Comparison of ENCODE assay signal across 9 cellular contexts in the genomic region with DNA sequence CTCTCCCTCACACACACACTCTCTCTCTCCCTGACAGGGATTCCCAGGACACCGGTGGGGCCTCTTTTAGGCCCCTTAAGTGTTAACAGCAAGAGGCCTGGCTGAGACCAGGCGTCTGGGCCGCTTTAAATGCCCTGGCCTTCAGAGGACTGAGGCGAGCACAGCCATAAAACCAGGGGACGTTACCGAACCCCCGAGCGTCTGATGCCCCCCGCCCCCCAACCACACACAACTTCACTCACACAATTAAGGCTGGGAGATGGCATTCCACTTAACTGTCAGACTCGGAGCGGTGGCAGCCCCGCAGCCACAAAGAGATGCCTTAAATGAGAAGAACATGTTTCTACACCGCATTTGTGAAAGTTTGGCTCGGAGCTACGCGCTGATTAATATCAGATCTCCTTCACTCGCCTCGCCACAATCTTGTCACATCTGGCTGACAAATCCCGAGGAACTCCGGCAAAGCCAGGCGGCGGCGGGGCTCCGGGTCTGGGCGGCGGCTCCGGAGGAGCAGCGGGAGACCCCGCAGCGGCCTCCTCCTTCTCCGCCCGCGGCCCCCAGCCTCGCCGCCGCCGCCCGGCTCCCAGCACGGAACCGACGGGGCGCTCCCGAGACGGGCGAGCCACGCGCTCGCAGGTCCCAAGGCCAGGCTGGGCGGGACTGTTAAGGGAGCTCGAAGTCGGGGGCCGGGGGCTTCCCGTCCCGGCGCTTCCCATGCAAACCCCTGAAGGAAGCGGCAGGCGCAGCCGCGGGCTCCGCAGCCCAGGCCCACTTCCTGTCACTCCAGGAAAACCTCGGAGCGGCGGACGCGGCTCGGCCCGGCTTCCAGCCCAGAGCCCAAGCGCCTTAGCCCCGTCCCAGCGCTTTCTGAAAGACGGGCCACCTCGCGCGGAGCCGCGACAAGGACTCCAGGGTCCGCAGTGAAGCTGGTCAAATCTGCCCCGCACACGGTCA. TPM values are rescaled to one million over a fixed set of nuclear protein-coding genes. Genes with fewer than 3 reads are reported as not detected.
DNase-seq lines count a peak whose midpoint lies in the region; ATAC-seq and TF ChIP-seq lines count a peak whose summit lies in the region.
"Had no signal": no experiment of that assay in that cellular context is flagged by ENCODE, and none has a peak within 500 bp of the region (broad histone marks: within the 10 kb centered on the region; RNA-seq: fewer than 3 reads in every experiment).

No MANE protein-coding gene starts in this region.

- ATAC-seq in CD8-positive, alpha-beta T cell = no peak
- no peak for ATAC-seq in GM18519 (IDR thresholded peaks at IDR 0.05; ENCODE audit: low FRiP score, unreplicated experiment)
- ATAC-seq in activated CD4-positive, CD25-positive, alpha-beta regulatory T cell treated with anti-CD3 and anti-CD28 coated beads, Interleukin-2, amount 50 U/mL, for 24 hours = no peak

- H3K4me3 ChIP-seq in CD8-positive, alpha-beta T cell (ENCODE audit: low read depth, low read length) = no peak overlapping the region
- H3K4me3 ChIP-seq in fibroblast of lung (replicated peaks in 1 of 4; ENCODE audit: control extremely low read depth in 1 of 4, insufficient read depth in 1 of 4, low read depth in 3 of 4, low read length in 4 of 4) (peak overlapping the region; percentile 60 to 69 (median 66)), neuron (ENCODE audit: low read length) (peak overlapping the region; percentile 4)

- peak overlapping the region; percentile 50 for H3K4me3 Mint-ChIP-seq in CD8-positive, alpha-beta T cell

- peak overlapping the region; percentile 79 for H3K4me2 ChIP-seq in fibroblast of lung (ENCODE audit: extremely low read depth, insufficient read depth, low read length)

- peaks cover 15% of the 10 kb centered on the region for H3K27me3 ChIP-seq in CD8-positive, alpha-beta T cell (ENCODE audit: insufficient read depth, low read length)
- H3K27me3 ChIP-seq in fibroblast of lung (ENCODE audit: control insufficient read depth, insufficient read depth, low read length) (no peaks in the 10 kb centered on the region), neuron (ENCODE audit: insufficient read depth, low read length) (peaks cover 83% of the 10 kb centered on the region)

- peaks cover 4% of the 10 kb centered on the region for H3K79me2 ChIP-seq in fibroblast of lung (ENCODE audit: control insufficient read depth, insufficient read depth, low read length)

- no peak overlapping the region for H3K27ac Mint-ChIP-seq in CD8-positive, alpha-beta T cell

- H2AFZ ChIP-seq in fibroblast of lung (ENCODE audit: low read length) = peak overlapping the region; percentile 48
- H2AFZ ChIP-seq in neuron (ENCODE audit: low read depth, low read length) = peak overlapping the region; percentile 87

- no peaks in the 10 kb centered on the region for H3K9me3 ChIP-seq in CD8-positive, alpha-beta T cell (ENCODE audit: low read length)
- H3K9me3 ChIP-seq in fibroblast of lung (ENCODE audit: control insufficient read depth, insufficient read depth, low read depth, low read length) (no peaks in the 10 kb centered on the region), neuron (ENCODE audit: low read length) (peaks cover 6% of the 10 kb centered on the region)

- CTCF ChIA-PET in CD8-positive, alpha-beta T cell (lab: Charles Lee) = no interaction called here
- CTCF ChIA-PET in RWPE1 (lab: Yijun Ruan, JAX) = interaction anchor here (0.8 to 2.6 kb wide), 2 partner anchors 35 to 97 kb away, joined by 3 to 11 read pairs; no protein-coding TSS in a partner anchor

- peaks cover 2% of the 10 kb centered on the region for H4K20me1 ChIP-seq in fibroblast of lung (ENCODE audit: control insufficient read depth, extremely low read depth, insufficient read depth, low read length)

- H3K9me3 Mint-ChIP-seq in CD8-positive, alpha-beta T cell = no peaks in the 10 kb centered on the region

- no peak for DNase-seq in CD8-positive, alpha-beta T cell
- DNase-seq in RWPE1 (ENCODE audit: low spot score) (peak; percentile 36), fibroblast of lung (ENCODE audit: low read depth in 2 of 2) (peak; percentile 55 to 64), HPDE6-E6E7 (ENCODE audit: extremely low spot score) (no peak), GM19238 (ENCODE audit: insufficient read length, low spot score) (no peak)

- H3K36me3 ChIP-seq in CD8-positive, alpha-beta T cell (ENCODE audit: insufficient read depth, low read length) = no peaks in the 10 kb centered on the region
- no peaks in the 10 kb centered on the region for H3K36me3 ChIP-seq in fibroblast of lung (ENCODE audit: control insufficient read depth, insufficient read depth, low read length)
- H3K36me3 ChIP-seq in neuron (ENCODE audit: insufficient read depth, low read length) = no peaks in the 10 kb centered on the region

- no peak overlapping the region for H3K27ac ChIP-seq in CD8-positive, alpha-beta T cell (ENCODE audit: low read depth, low read length)
- H3K27ac ChIP-seq in RWPE1 (peak overlapping the region; percentile 98), fibroblast of lung (ENCODE audit: insufficient read depth, low read length) (peak overlapping the region; percentile 85)

- peaks cover 10% of the 10 kb centered on the region for H3K4me1 ChIP-seq in CD8-positive, alpha-beta T cell (ENCODE audit: insufficient read depth, low read length)
- H3K4me1 ChIP-seq in fibroblast of lung (ENCODE audit: control insufficient read depth, extremely low read depth, insufficient read depth, low read length) = peaks cover 15% of the 10 kb centered on the region
- H3K4me1 ChIP-seq in neuron (ENCODE audit: insufficient read depth, low read length) = peaks cover 3% of the 10 kb centered on the region

- POLR2A ChIA-PET in CD8-positive, alpha-beta T cell (lab: Charles Lee) = no interaction called here
- POLR2A ChIA-PET in RWPE1 (lab: Yijun Ruan, JAX; ENCODE audit: low non-redundant PET) = no interaction called here

- no peak for TF ChIP-seq CTCF in CD8-positive, alpha-beta T cell (IDR thresholded peaks at IDR 0.05)
- TF ChIP-seq CTCF in RWPE1 (conservative IDR thresholded peaks at IDR 0.05; ENCODE audit: low read depth) (no peak), fibroblast of lung (conservative IDR thresholded peaks at IDR 0.05 in 1 of 2, IDR thresholded peaks at IDR 0.05 in 1 of 2; ENCODE audit: low read depth in 1 of 2, low read length in 2 of 2) (no peak)

- H3K9ac ChIP-seq in fibroblast of lung (ENCODE audit: insufficient read depth, low read length) = peak overlapping the region; percentile 81

- no peaks in the 10 kb centered on the region for H3K36me3 Mint-ChIP-seq in CD8-positive, alpha-beta T cell

- H3K27me3 Mint-ChIP-seq in CD8-positive, alpha-beta T cell (ENCODE audit: low read depth) = peaks cover 49% of the 10 kb centered on the region

- intact Hi-C loops in CD8-positive, alpha-beta T cell (cut with DNase I, micrococcal nuclease) = no loop called here

- peaks cover 9% of the 10 kb centered on the region for H3K4me1 Mint-ChIP-seq in CD8-positive, alpha-beta T cell (ENCODE audit: low read depth)

RNA-seq across cellular contexts. Expression of a gene that starts 1.3 kb away (rescaled TPM):
- total RNA-seq in CD8-positive, alpha-beta T cell = not detected
- total RNA-seq in fibroblast of lung = 7.7 and 14.2 TPM in 2 replicates
- polyA plus RNA-seq in fibroblast of lung = 5.7 and 14.8 TPM in 2 replicates
- polyA plus RNA-seq in fibroblast of lung (2012) = 3.1 and 8.1 TPM in 2 replicates
- 7.0 and 26.2 TPM in 2 replicates for polyA minus RNA-seq in fibroblast of lung (ENCODE audit: low replicate concordance)
- total RNA-seq: T-helper 1 cell treated with Interleukin-12 subunit alpha and Interleukin-12 subunit beta and Interleukin-4 antibody, amounts not matched to agents 30 ng/mL and 1 ng/mL, for 36 hours had no signal

Comparison
In these comparisons a context has a peak if more than half of its experiments do, and no peak if none do; other contexts are left out.
1. DNase-seq: peak in RWPE1 (single experiment) and fibroblast of lung (2 of 2); none in CD8-positive, alpha-beta T cell (0 of 7), HPDE6-E6E7 (single experiment) and GM19238 (single experiment).